ENCODE assay signal across 24 cellular contexts in the genomic region with DNA sequence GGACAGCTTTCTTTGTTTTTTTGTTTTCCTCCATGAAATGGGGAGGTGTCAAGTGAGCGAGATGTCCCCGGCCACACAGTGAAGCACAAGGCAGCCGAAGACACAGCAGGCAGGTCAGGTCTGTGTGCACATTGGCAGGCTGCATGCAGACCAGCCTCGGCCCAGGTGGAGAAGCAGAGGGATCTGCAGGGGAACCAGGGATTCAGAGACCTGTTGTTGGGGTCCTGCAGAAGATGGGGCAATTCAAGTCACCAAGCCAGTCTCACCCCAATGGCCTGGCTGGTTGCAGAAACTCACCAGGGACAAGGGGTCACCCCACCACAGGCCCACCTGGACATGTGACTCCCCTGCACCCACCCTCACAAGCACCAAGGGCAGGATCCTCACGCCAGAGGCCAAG.
"Had no signal": no experiment of that assay in that cellular context is flagged by ENCODE, and none has a peak within 500 bp of the region (broad histone marks: within the 10 kb centered on the region; RNA-seq: fewer than 3 reads in every experiment).

No MANE protein-coding gene starts in this region.

- H3K4me3 ChIP-seq: cardiac muscle cell, MG63, SJCRH30 had no signal

- H3K4me2 ChIP-seq: SK-N-SH had no signal

- H3K4me1 ChIP-seq: SJCRH30 had no signal

- H3K4me3 Mint-ChIP-seq: activated naive CD8-positive, alpha-beta T cell had no signal

- H3K9me3 ChIP-seq: MG63, SJCRH30, SK-N-SH had no signal

- DNase-seq: activated CD4-positive, alpha-beta T cell treated with anti-CD3 and anti-CD28 coated beads for 4 hours; activated naive CD4-positive, alpha-beta T cell; activated T-cell treated with anti-CD3 and anti-CD28 coated beads for 4 hours; brain microvascular endothelial cell; MG63; MV-4-11; NCI-H1092 treated with DMSO at 0.1 percent for 48 hours; NCI-H1417 treated with DMSO at 0.1 percent for 48 hours; NCI-H1694; NCI-H2029 treated with DMSO at 0.1 percent for 48 hours; NCI-H510A treated with DMSO at 0.1 percent for 48 hours; NCI-H69; NK-92 treated with Interleukin-12 subunit alpha and Interleukin-12 subunit beta, amount 100 ng/mL, for 24 hours; OCI-M1; Right ventricle myocardium superior; RPMI8226; SJCRH30; SK-N-SH; T-helper 1 cell; WERI-Rb-1 had no signal

- H3K27ac Mint-ChIP-seq: activated naive CD8-positive, alpha-beta T cell; activated T-helper 2 cell treated with anti-CD3 and anti-CD28 coated beads, Interferon-gamma antibody, Interleukin-2, Interleukin-4, amounts not matched to agents 10 μg/mL and 5 μg/mL and 100 μg/mL, durations not matched to agents 14 hours and 24 hours and 36 hours had no signal

- H3K36me3 ChIP-seq: brain microvascular endothelial cell, cardiac muscle cell, MG63, SJCRH30, WERI-Rb-1 had no signal

- H3K9ac ChIP-seq: SK-N-SH had no signal

- ATAC-seq: Panc1 had no signal

- H3K27ac ChIP-seq: brain microvascular endothelial cell, cardiac muscle cell, SJCRH30, WERI-Rb-1 had no signal

- H3K27me3 Mint-ChIP-seq: activated naive CD8-positive, alpha-beta T cell had no signal

- H3K9me2 ChIP-seq: SK-N-SH had no signal
